ENCODE assay signal across 8 cellular contexts in genomic region chr2:27582129-27582694, GRCh38. TPM values are rescaled to one million over a fixed set of nuclear protein-coding genes. Genes with fewer than 3 reads are reported as not detected.
DNase-seq lines count a peak whose midpoint lies in the region; ATAC-seq, FAIRE-seq and TF ChIP-seq lines count a peak whose summit lies in the region.

No MANE protein-coding gene starts in this region.

- H3K27me3 ChIP-seq in PC-9 (ENCODE audit: insufficient read depth, low read depth) = no peaks in the 10 kb centered on the region

- CTCF ChIA-PET in Calu3 (lab: Charles Lee) (no interaction called here), PC-9 (lab: Charles Lee) (no interaction called here)

- peaks cover 41% of the 10 kb centered on the region for H3K79me2 ChIP-seq in PC-9 (ENCODE audit: low read depth)

- peak overlapping the region; percentile 91 for H3K4me2 ChIP-seq in PC-9

- DNase-seq in Calu3 (no peak), PC-9 (no peak), epithelial cell of prostate (ENCODE audit: low read depth, low spot score) (no peak), pons (ENCODE audit: low spot score) (peak; percentile 6), T1000 (lab: John Stamatoyannopoulos, UW) (no peak), frontal cortex (ENCODE audit: low spot score in 2 of 2) (no peak)

- ATAC-seq in HG02623 (IDR thresholded peaks at IDR 0.05; ENCODE audit: unreplicated experiment) = no peak
- ATAC-seq in HG02852 (IDR thresholded peaks at IDR 0.05; ENCODE audit: unreplicated experiment) = no peak

- POLR2A ChIA-PET in PC-9 (lab: Charles Lee; ENCODE audit: unreplicated experiment) = interaction anchor here (0.6 kb wide), 2 partner anchors 73 to 153 kb away, joined by 3 read pairs; no protein-coding TSS in a partner anchor

- BruUV-seq in Calu3 (replicated peaks; lab: Mats Ljungman, UMichigan) (TSS peak; percentile 62), PC-9 (replicated peaks; lab: Mats Ljungman, UMichigan) (TSS peak; percentile 62)

- H2AFZ ChIP-seq in PC-9 = peak overlapping the region; percentile 92

- peaks cover 10% of the 10 kb centered on the region; the same call in 1 of the 2 replicates for H4K20me1 ChIP-seq in PC-9 (ENCODE audit: insufficient read depth)

- peaks cover 14% of the 10 kb centered on the region for H3F3A ChIP-seq in PC-9 (ENCODE audit: insufficient read depth, low read depth)

- peaks cover 20% of the 10 kb centered on the region for H3K27me3 Mint-ChIP-seq in Calu3 (ENCODE audit: unreplicated experiment)

- intact Hi-C loops in Calu3 (cut with micrococcal nuclease; ENCODE audit: unreplicated experiment) = loop anchor here (10.0 kb wide), 1 partner anchor 137 kb away; the partner anchor contains the start of gene KRTCAP3
- intact Hi-C loops in PC-9 (cut with micrococcal nuclease; ENCODE audit: unreplicated experiment) = loop anchor here (5.0 kb wide), 1 partner anchor 90 kb away; no protein-coding TSS in a partner anchor

- peaks cover 28% of the 10 kb centered on the region for H3K9me3 ChIP-seq in PC-9 (ENCODE audit: insufficient read depth, low read depth)

- H3K27ac ChIP-seq in PC-9 (peak overlapping the region; percentile 58; the same call in 1 of the 2 replicates), epithelial cell of prostate (peak overlapping the region; percentile 61)

- no peak for FAIRE-seq in frontal cortex (lab: Jason Lieb, UNC)

- H3K36me3 ChIP-seq in PC-9 (ENCODE audit: low read depth) = 0 out of 2 replicates have a peak, but pooled peaks cover 7% of the 10 kb centered on the region

- peaks cover 20% of the 10 kb centered on the region for H3K4me1 ChIP-seq in PC-9 (replicated peaks; ENCODE audit: insufficient read depth)

- H3K9me3 Mint-ChIP-seq in Calu3 (ENCODE audit: low read depth, unreplicated experiment) = peaks cover 5% of the 10 kb centered on the region

- H3K27ac Mint-ChIP-seq in Calu3 (ENCODE audit: unreplicated experiment) = peak overlapping the region; percentile 95

- peak overlapping the region; percentile 93; the same call in 1 of the 2 replicates for H3K4me3 ChIP-seq in PC-9

- peaks cover 30% of the 10 kb centered on the region for H3K4me1 Mint-ChIP-seq in Calu3 (ENCODE audit: low read depth, unreplicated experiment)

- H3K4me3 Mint-ChIP-seq in Calu3 (ENCODE audit: low read depth, unreplicated experiment) = peak overlapping the region; percentile 96

- peaks cover 19% of the 10 kb centered on the region for H3K36me3 Mint-ChIP-seq in Calu3 (ENCODE audit: insufficient read depth, unreplicated experiment)

- TF ChIP-seq CTCF in Calu3 (IDR thresholded peaks at IDR 0.05; ENCODE audit: unreplicated experiment) = no peak
- no peak for TF ChIP-seq CTCF in PC-9 (conservative IDR thresholded peaks at IDR 0.05)

- H3K9me2 ChIP-seq in PC-9 (ENCODE audit: insufficient read depth) = no peaks in the 10 kb centered on the region

RNA-seq across cellular contexts. Expression of gene ZNF512, which starts 0.6 kb away (rescaled TPM):
- total RNA-seq in Calu3 (2022) = 24.4 and 28.6 TPM in 2 replicates
- 27.1 and 40.6 TPM in 2 replicates for total RNA-seq in PC-9 (2021)
- total RNA-seq in frontal cortex = 49.3 TPM

RNA-seq across cellular contexts. Expression of gene CCDC121, which starts 46.6 kb away (rescaled TPM):
- total RNA-seq in Calu3 (2022) (5.5 and 6.3 TPM in 2 replicates), PC-9 (2021) (1.9 and 2.9 TPM in 2 replicates), frontal cortex (3.7 TPM)

RNA-seq across cellular contexts. Expression of gene GPN1, which starts 46.6 kb away (rescaled TPM):
- total RNA-seq in Calu3 (2022) (32.6 and 33.2 TPM in 2 replicates), PC-9 (2021) (37.3 and 45.1 TPM in 2 replicates), frontal cortex (31.4 TPM)
